Comparison of ENCODE assay signal across 19 cellular contexts in the genomic region with DNA sequence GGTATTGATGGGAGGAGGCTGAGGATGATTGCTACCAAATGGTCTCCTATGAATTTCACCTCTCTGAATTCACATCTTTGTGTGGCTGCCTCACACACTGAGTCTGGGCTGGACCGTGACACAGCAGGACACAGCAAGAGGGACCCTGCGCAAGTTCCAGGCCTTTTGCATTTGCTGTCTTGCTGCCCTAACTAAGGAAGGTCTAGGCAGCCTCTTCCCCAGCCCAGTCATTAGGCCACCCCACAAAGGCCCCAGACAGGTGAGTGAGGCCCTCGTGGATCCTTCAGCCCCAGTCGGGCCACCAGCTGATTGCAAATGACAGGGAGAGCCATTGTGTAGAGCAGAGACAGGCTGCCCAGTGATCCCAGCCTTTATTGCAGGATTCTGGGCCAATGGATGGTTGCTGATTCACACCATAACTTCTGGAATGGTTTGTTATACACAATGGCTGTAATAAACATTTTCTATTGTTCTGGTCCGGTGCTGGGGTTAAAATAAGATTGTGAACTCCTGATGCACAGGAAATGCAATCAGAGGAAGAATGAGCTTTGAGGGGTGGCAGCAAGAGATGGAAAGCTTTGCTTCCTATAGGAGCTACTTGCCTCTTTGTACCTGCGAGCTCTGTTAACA.
"Had no signal": no experiment of that assay in that cellular context is flagged by ENCODE, and none has a peak within 500 bp of the region (broad histone marks: within the 10 kb centered on the region; RNA-seq: fewer than 3 reads in every experiment).

No MANE protein-coding gene starts in this region.

- H3K4me3 ChIP-seq: coronary artery, gastrocnemius medialis, left ventricle myocardium inferior, lower lobe of right lung, sigmoid colon, skin epidermis, stomach, thoracic aorta, transverse colon had no signal

- H3K27ac Mint-ChIP-seq: naive thymus-derived CD4-positive, alpha-beta T cell; nephron progenitor cell had no signal

- ATAC-seq: esophagus mucosa; left cardiac atrium; lower lobe of right lung; naive thymus-derived CD4-positive, alpha-beta T cell had no signal

- H3K9me3 Mint-ChIP-seq: nephron progenitor cell had no signal

- H3K36me3 ChIP-seq: gastrocnemius medialis, stomach, thoracic aorta, transverse colon had no signal

- H3K9me3 ChIP-seq: gastrocnemius medialis, left ventricle myocardium inferior, lower lobe of right lung, sigmoid colon, stomach, thoracic aorta, transverse colon had no signal

- H3K36me3 Mint-ChIP-seq: naive thymus-derived CD4-positive, alpha-beta T cell had no signal

- DNase-seq: caudate nucleus; effector CD4-positive, alpha-beta T cell; gastrocnemius medialis; left cardiac atrium; left ventricle myocardium inferior; lower lobe of right lung; mesendoderm; naive thymus-derived CD4-positive, alpha-beta T cell; nephron progenitor cell; sigmoid colon; stimulated activated CD4-positive, alpha-beta T cell treated with anti-CD3 and anti-CD28 coated beads, Interleukin-12 subunit alpha, Interleukin-12 subunit beta, amount 100 ng/mL, for 4 hours; stimulated activated naive CD4-positive, alpha-beta T cell; stomach; substantia nigra; transverse colon had no signal

- H3K4me1 Mint-ChIP-seq: naive thymus-derived CD4-positive, alpha-beta T cell had no signal

- H3K4me3 Mint-ChIP-seq: naive thymus-derived CD4-positive, alpha-beta T cell; nephron progenitor cell had no signal

- H3K4me1 ChIP-seq: lower lobe of right lung, stomach, transverse colon had no signal

- H3K27me3 ChIP-seq: gastrocnemius medialis, sigmoid colon, stomach, transverse colon had no signal

- H3K27ac ChIP-seq: coronary artery, gastrocnemius medialis, left ventricle myocardium inferior, lower lobe of right lung, sigmoid colon, skin epidermis, stomach, thoracic aorta, transverse colon had no signal
